8 cellular contexts compared by ENCODE assay signal in genomic region chr4:77366876-77367275, GRCh38.
DNase-seq lines count a peak whose midpoint lies in the region; ATAC-seq, FAIRE-seq and TF ChIP-seq lines count a peak whose summit lies in the region.
"Not testable (repeated sequence)": the region's sequence is repeated elsewhere in the genome, so short reads cannot be mapped to it uniquely, and the experiment has no call there.

No MANE protein-coding gene starts in this region.

- H3K27me3 ChIP-seq in MM.1S (replicated peaks; ENCODE audit: insufficient read depth, low read length); adrenal gland: not testable (repeated sequence)

- POLR2A ChIA-PET in A549 (lab: Yijun Ruan, JAX): not testable (repeated sequence)

- H3K4me3 ChIP-seq in A549; MM.1S (ENCODE audit: low read length); adrenal gland: not testable (repeated sequence)

- H3K4me1 ChIP-seq in A549; MM.1S (ENCODE audit: low read length); adrenal gland (replicated peaks in 1 of 2): not testable (repeated sequence)

- CTCF ChIA-PET in A549 (lab: Yijun Ruan, JAX): interaction anchor here (0.6 to 3.9 kb wide), 16 partner anchors 9 to 332 kb away, joined by 3 to 17 read pairs (median 3); no protein-coding TSS in a partner anchor

- H3K4me3 Mint-ChIP-seq in osteocyte (ENCODE audit: unreplicated experiment): not testable (repeated sequence)

- TF ChIP-seq EP300 in A549 (IDR thresholded peaks at IDR 0.05): not testable (repeated sequence)

- H4K20me1 ChIP-seq in MM.1S (ENCODE audit: insufficient read depth, low read length): not testable (repeated sequence)

- not testable (repeated sequence) for H3K9me3 ChIP-seq in A549; MM.1S (replicated peaks; ENCODE audit: insufficient read depth, low read length); adrenal gland (replicated peaks in 1 of 3)

- H3F3A ChIP-seq in MM.1S (ENCODE audit: insufficient read depth, low read length): not testable (repeated sequence)

- not testable (repeated sequence) for H3K36me3 ChIP-seq in MM.1S (replicated peaks; ENCODE audit: insufficient read depth, low read length); adrenal gland (replicated peaks in 1 of 2)

- H3K9me3 Mint-ChIP-seq in osteocyte (ENCODE audit: unreplicated experiment): not testable (repeated sequence)

- H3K9me2 ChIP-seq in MM.1S (replicated peaks; ENCODE audit: insufficient read depth, low read length): not testable (repeated sequence)

- FAIRE-seq in A549 (lab: Jason Lieb, UNC): peak; percentile 78

- intact Hi-C loops in adrenal gland (cut with DNase I); Right ventricle myocardium superior (cut with DNase I): not testable (repeated sequence)

- TF ChIP-seq CTCF in A549 (IDR thresholded peaks at IDR 0.05) (peak; percentile 27; the same call in 2 of the 3 replicates), MM.1S (IDR thresholded peaks at IDR 0.05; ENCODE audit: low read length) (peak; percentile 25; the same call in 1 of the 2 replicates), adrenal gland (IDR thresholded peaks at IDR 0.05) (peak in 4 of 6 experiments; percentile 14 to 35 (median 21)), osteocyte (IDR thresholded peaks at IDR 0.05) (peak; percentile 34)

- H3K27me3 Mint-ChIP-seq in osteocyte (ENCODE audit: unreplicated experiment): peaks cover 35% of the 10 kb centered on the region

- H2AFZ ChIP-seq in MM.1S (ENCODE audit: low read length): not testable (repeated sequence)

- H3K36me3 Mint-ChIP-seq in osteocyte (ENCODE audit: unreplicated experiment): not testable (repeated sequence)

- not testable (repeated sequence) for H3K4me2 ChIP-seq in A549; MM.1S (ENCODE audit: low read depth, low read length)

- ATAC-seq in A549: peak; percentile 92 to 99
- peak; percentile 93 for ATAC-seq in GM18868 (IDR thresholded peaks at IDR 0.05; ENCODE audit: unreplicated experiment)
- ATAC-seq in GM21619 (IDR thresholded peaks at IDR 0.05; ENCODE audit: unreplicated experiment): peak; percentile 66
- ATAC-seq in HG02973 (IDR thresholded peaks at IDR 0.05; ENCODE audit: unreplicated experiment): peak; percentile 65
- peak; percentile 51 for ATAC-seq in Right ventricle myocardium superior (ENCODE audit: poor library complexity)

- DNase-seq in A549 (ENCODE audit: low read depth in 1 of 2, low spot score in 1 of 2); MM.1S; adrenal gland; Right ventricle myocardium superior; osteocyte (ENCODE audit: extremely low spot score, unreplicated experiment): not testable (repeated sequence)

- not testable (repeated sequence) for H3K9ac ChIP-seq in MM.1S (ENCODE audit: low read length)

- not testable (repeated sequence) for H3K4me1 Mint-ChIP-seq in osteocyte (ENCODE audit: unreplicated experiment)

- H3K27ac ChIP-seq in A549; MM.1S (ENCODE audit: low read length); adrenal gland: not testable (repeated sequence)

- not testable (repeated sequence) for H3K79me2 ChIP-seq in MM.1S (ENCODE audit: low read length)

- TF ChIP-seq POLR2A in A549 (IDR thresholded peaks at IDR 0.05; ENCODE audit: low read length); adrenal gland (IDR thresholded peaks at IDR 0.05): not testable (repeated sequence)

- not testable (repeated sequence) for H3K27ac Mint-ChIP-seq in osteocyte (ENCODE audit: unreplicated experiment)

- TF ChIP-seq RAD21 in A549 (conservative IDR thresholded peaks at IDR 0.05 in 1 of 2, IDR thresholded peaks at IDR 0.05 in 1 of 2): peak; percentile 3 to 25; a peak in 1 of 5 replicates

- 27% methylated on average over 3 of the region's 4 CpGs for WGBS in A549 (ENCODE audit: missing lambda C conversion rate)
- WGBS in adrenal gland, 4 donors: 50 to 57% (median 55%) methylated on average over 2 to 3 of the region's 4 CpGs
